8 cellular contexts compared by ENCODE assay signal in genomic region chr7:33895025-33895804, GRCh38. TPM values are rescaled to one million over a fixed set of nuclear protein-coding genes. Genes with fewer than 3 reads are reported as not detected.
DNase-seq lines count a peak whose midpoint lies in the region; ATAC-seq and TF ChIP-seq lines count a peak whose summit lies in the region.

No MANE protein-coding gene starts in this region.

- dilution Hi-C loops in IMR-90 (cut with HindIII; ENCODE audit: low sequenced_read_pairs, unreplicated experiment), result no loop called here

- H3K4me1 ChIP-seq in IMR-90 (ENCODE audit: control insufficient read depth, insufficient read depth, low read length) (no peaks in the 10 kb centered on the region), PC-3 (ENCODE audit: insufficient read depth, low read length) (peaks cover 11% of the 10 kb centered on the region; the same call in 1 of the 2 replicates), esophagus squamous epithelium (peaks cover 0 to 11% (median 0%) of the 10 kb centered on the region in 3 donors)

- BruUV-seq in IMR-90 (replicated peaks; lab: Mats Ljungman, UMichigan) (no TSS peak), PC-3 (replicated peaks; lab: Mats Ljungman, UMichigan) (no TSS peak)

- H3K18ac ChIP-seq in IMR-90 (ENCODE audit: low read depth, low read length), result no peak overlapping the region

- CTCF ChIA-PET in IMR-90 (lab: Yijun Ruan, JAX), result interaction anchor here (0.7 to 3.0 kb wide), 12 partner anchors 9 to 436 kb away, joined by 3 to 12 read pairs (median 4); no protein-coding TSS in a partner anchor
- CTCF ChIA-PET in PC-3 (lab: Charles Lee), result interaction anchor here (0.6 to 1.0 kb wide), 5 partner anchors 38 to 559 kb away, joined by 3 to 17 read pairs (median 3); no protein-coding TSS in a partner anchor

- H3K9me3 ChIP-seq in IMR-90 (ENCODE audit: control insufficient read depth, insufficient read depth, low read length), result no peaks in the 10 kb centered on the region
- no peaks in the 10 kb centered on the region for H3K9me3 ChIP-seq in PC-3 (ENCODE audit: low read length)
- H3K9me3 ChIP-seq in esophagus squamous epithelium, result no peaks in the 10 kb centered on the region

- H3F3A ChIP-seq in PC-3 (ENCODE audit: low read length, unreplicated experiment), result no peaks in the 10 kb centered on the region

- H4K8ac ChIP-seq in IMR-90 (ENCODE audit: low read depth in 2 of 2, low read length in 2 of 2), result peak overlapping the region in 1 of 2 experiments; percentile 50; a peak in 1 of 4 replicates

- H3K9me1 ChIP-seq in IMR-90 (ENCODE audit: insufficient read depth, low read length), result no peaks in the 10 kb centered on the region

- H3K9me3 Mint-ChIP-seq in activated T-cell treated with anti-CD3 and anti-CD28 coated beads, Interleukin-2, amount 50 U/mL, for 24 hours, result no peaks in the 10 kb centered on the region
- no peaks in the 10 kb centered on the region for H3K9me3 Mint-ChIP-seq in neural crest cell

- H2AK9ac ChIP-seq in IMR-90 (replicated peaks; ENCODE audit: low read depth, low read length, poor library complexity), result no peak overlapping the region

- H3K27me3 ChIP-seq in IMR-90 (ENCODE audit: control insufficient read depth, insufficient read depth, low read length) (peaks cover 13% of the 10 kb centered on the region), PC-3 (ENCODE audit: low read length) (0 out of 2 replicates have a peak, but pooled peaks cover 4% of the 10 kb centered on the region), esophagus squamous epithelium (peaks cover 0 to 11% (median 0%) of the 10 kb centered on the region in 4 donors)

- H2BK15ac ChIP-seq in IMR-90 (ENCODE audit: low read depth, low read length), result no peak overlapping the region

- 0 out of 2 replicates have a peak overlapping the region, but pooled peaks have one; percentile 29 for H3K14ac ChIP-seq in IMR-90 (replicated peaks; ENCODE audit: low read depth, low read length)

- peak overlapping the region; percentile 60; the same call in 1 of the 2 replicates for H2BK20ac ChIP-seq in IMR-90 (ENCODE audit: low read depth, low read length)

- no peak overlapping the region for H3K27ac ChIP-seq in IMR-90 (ENCODE audit: insufficient read depth, low read length)
- no peak overlapping the region for H3K27ac ChIP-seq in PC-3 (ENCODE audit: low read length)
- no peak overlapping the region for H3K27ac ChIP-seq in esophagus squamous epithelium

- TF ChIP-seq RAD21 in IMR-90 (IDR thresholded peaks at IDR 0.05; ENCODE audit: low read length), result peak; percentile 82

- H3K9ac ChIP-seq in IMR-90 (ENCODE audit: low read depth, low read length) (no peak overlapping the region), PC-3 (ENCODE audit: low read length) (no peak overlapping the region)

- in situ Hi-C loops in IMR-90 (cut with MboI; ENCODE audit: low sequenced_read_pairs), result loop anchor here (10.0 kb wide), 1 partner anchor 130 kb away; no protein-coding TSS in a partner anchor

- H3K27ac Mint-ChIP-seq in activated T-cell treated with anti-CD3 and anti-CD28 coated beads, Interleukin-2, amount 50 U/mL, for 24 hours, result no peak overlapping the region
- no peak overlapping the region for H3K27ac Mint-ChIP-seq in neural crest cell (ENCODE audit: unreplicated experiment)

- no peak overlapping the region for H3K56ac ChIP-seq in IMR-90 (ENCODE audit: extremely low read depth, insufficient read depth, low read length)

- H3K4me3 ChIP-seq in IMR-90 (ENCODE audit: insufficient read depth, low read depth, low read length) (no peak overlapping the region), PC-3 (ENCODE audit: low read length) (no peak overlapping the region), esophagus squamous epithelium (peak overlapping the region in 1 of 4 donors; percentile 17)

- TF ChIP-seq POLR2A in IMR-90 (IDR thresholded peaks at IDR 0.05; ENCODE audit: low read depth, low read length) (no peak), esophagus squamous epithelium (IDR thresholded peaks at IDR 0.05) (no peak)

- no peak overlapping the region; the same call in 1 of the 2 replicates for H3K4ac ChIP-seq in IMR-90 (ENCODE audit: low read depth, low read length)

- H3K27me3 Mint-ChIP-seq in activated T-cell treated with anti-CD3 and anti-CD28 coated beads, Interleukin-2, amount 50 U/mL, for 24 hours, result peaks cover 66% of the 10 kb centered on the region
- peaks cover 34% of the 10 kb centered on the region for H3K27me3 Mint-ChIP-seq in neural crest cell (ENCODE audit: low read depth)

- no peaks in the 10 kb centered on the region for H4K20me1 ChIP-seq in IMR-90 (ENCODE audit: insufficient read depth, low read length)
- no peaks in the 10 kb centered on the region for H4K20me1 ChIP-seq in PC-3 (ENCODE audit: low read length)

- peak; percentile 85 for TF ChIP-seq CTCF in IMR-90 (conservative IDR thresholded peaks at IDR 0.05; ENCODE audit: low read depth, low read length)
- peak; percentile 85 for TF ChIP-seq CTCF in PC-3 (conservative IDR thresholded peaks at IDR 0.05; ENCODE audit: low read depth, low read length)
- peak; percentile 60 to 89 (median 76) for TF ChIP-seq CTCF in esophagus squamous epithelium (IDR thresholded peaks at IDR 0.05)
- peak; percentile 88 for TF ChIP-seq CTCF in neural crest cell (conservative IDR thresholded peaks at IDR 0.05)

- no peaks in the 10 kb centered on the region for H3K9me2 ChIP-seq in PC-3 (replicated peaks; ENCODE audit: low read length)

- peak overlapping the region; percentile 1; the same call in 1 of the 2 replicates for H4K91ac ChIP-seq in IMR-90 (ENCODE audit: insufficient read depth, low read depth, low read length)

- DNase-seq in DMS153 treated with DMSO at 0.1 percent for 48 hours (lab: John Stamatoyannopoulos, UW; ENCODE audit: unreplicated experiment) (peak; percentile 94), IMR-90 (peak; percentile 75), PC-3 (peak; percentile 79), esophagus squamous epithelium (lab: John Stamatoyannopoulos, UW) (no peak), neural crest cell (ENCODE audit: low read depth, low spot score) (peak; percentile 94)
- DNase-seq in activated T-cell treated with anti-CD3 and anti-CD28 coated beads, Interleukin-2, amount 50 U/mL, for 24 hours, result peak; percentile 82
- DNase-seq in stimulated activated naive CD4-positive, alpha-beta T cell treated with Interleukin-2 at 50 U/mL for 16 hours (lab: John Stamatoyannopoulos, UW), result peak; percentile 50

- peak overlapping the region; percentile 36; the same call in 1 of the 2 replicates for H2BK120ac ChIP-seq in IMR-90 (ENCODE audit: low read depth, low read length)

- H2AFZ ChIP-seq in IMR-90 (replicated peaks; ENCODE audit: low read length, poor library complexity), result peak overlapping the region; percentile 77
- H2AFZ ChIP-seq in PC-3 (ENCODE audit: low read length), result peak overlapping the region; percentile 47

- WGBS in IMR-90 (ENCODE audit: extremely low coverage in 2 of 2, insufficient read length in 1 of 2), 2 experiments, result 0% methylated on average over 1 of the region's 17 CpGs; no CpG with 5 or more reads in 1 of the 2 experiments
- 13 to 20% methylated on average over 11 to 16 of the region's 17 CpGs for WGBS in esophagus squamous epithelium, 2 donors

- H2AK5ac ChIP-seq in IMR-90 (ENCODE audit: low read depth, low read length), result no peak overlapping the region

- H3K4me2 ChIP-seq in IMR-90 (ENCODE audit: low read depth, low read length) (no peak overlapping the region), PC-3 (ENCODE audit: low read length) (peak overlapping the region; percentile 13; the same call in 1 of the 2 replicates)

- H3K4me3 Mint-ChIP-seq in activated T-cell treated with anti-CD3 and anti-CD28 coated beads, Interleukin-2, amount 50 U/mL, for 24 hours, result no peak overlapping the region
- H3K4me3 Mint-ChIP-seq in neural crest cell, result no peak overlapping the region

- no peak overlapping the region for H4K5ac ChIP-seq in IMR-90 (ENCODE audit: low read depth, low read length)

- no peak overlapping the region for H3K23ac ChIP-seq in IMR-90 (ENCODE audit: low read depth, low read length)

- intact Hi-C loops in IMR-90 (cut with micrococcal nuclease) (no loop called here), PC-3 (cut with micrococcal nuclease) (loop anchor here (1.0 kb wide), 2 partner anchors 138 to 710 kb away; no protein-coding TSS in a partner anchor), esophagus squamous epithelium (cut with DNase I) (no loop called here)

- no peaks in the 10 kb centered on the region for H3K79me1 ChIP-seq in IMR-90 (ENCODE audit: low read depth in 1 of 2, low read length in 2 of 2)

- ATAC-seq in GM21528 (IDR thresholded peaks at IDR 0.05; ENCODE audit: low FRiP score, unreplicated experiment), result peak; percentile 99
- peak; percentile 100 for ATAC-seq in IMR-90 (ENCODE audit: low read depth)
- peak; percentile 97 for ATAC-seq in PC-3

- H3K36me3 ChIP-seq in IMR-90 (ENCODE audit: control insufficient read depth, insufficient read depth, low read length), result no peaks in the 10 kb centered on the region
- no peaks in the 10 kb centered on the region for H3K36me3 ChIP-seq in PC-3 (ENCODE audit: low read depth, low read length)
- H3K36me3 ChIP-seq in esophagus squamous epithelium, result no peaks in the 10 kb centered on the region

- peaks cover 5% of the 10 kb centered on the region for H3K4me1 Mint-ChIP-seq in activated T-cell treated with anti-CD3 and anti-CD28 coated beads, Interleukin-2, amount 50 U/mL, for 24 hours (ENCODE audit: low read depth)
- H3K4me1 Mint-ChIP-seq in neural crest cell, result no peaks in the 10 kb centered on the region

- POLR2A ChIA-PET in IMR-90 (lab: Charles Lee; ENCODE audit: unreplicated experiment), result interaction anchor here (0.5 kb wide), 1 partner anchor 1003 kb away, joined by 4 read pairs; no protein-coding TSS in a partner anchor
- POLR2A ChIA-PET in PC-3 (lab: Charles Lee; ENCODE audit: unreplicated experiment), result no interaction called here

- no peaks in the 10 kb centered on the region for H3K36me3 Mint-ChIP-seq in activated T-cell treated with anti-CD3 and anti-CD28 coated beads, Interleukin-2, amount 50 U/mL, for 24 hours (ENCODE audit: low read depth)
- no peaks in the 10 kb centered on the region for H3K36me3 Mint-ChIP-seq in neural crest cell (ENCODE audit: low read depth)

- H3K79me2 ChIP-seq in PC-3 (ENCODE audit: low read length), result no peaks in the 10 kb centered on the region

- H2BK5ac ChIP-seq in IMR-90 (ENCODE audit: low read depth, low read length, poor library complexity, severe bottlenecking), result no peak overlapping the region

TF ChIP-seq in IMR-90, 13 proteins besides CTCF, POLR2A, EP300 and RAD21 (continues in another document):
- no peak for TF ChIP-seq USF2 (IDR thresholded peaks at IDR 0.05; ENCODE audit: low read depth, low read length)

RNA-seq across cellular contexts. Expression of gene BMPER, which starts 10.1 kb away (rescaled TPM):
- 7.5 and 7.9 TPM in 2 replicates for total RNA-seq in IMR-90 (2012; rRNA removed)
- 4.6 and 6.2 TPM in 2 replicates for polyA plus RNA-seq in IMR-90 (2012; rRNA removed)
- 4.7 and 5.8 TPM in 2 replicates for polyA plus RNA-seq in IMR-90 (2012; cell fraction: cytosol; rRNA removed)
- 6.5 and 7.8 TPM in 2 replicates for polyA plus RNA-seq in IMR-90 (2012; cell fraction: nucleus; rRNA removed; ENCODE audit: low replicate concordance)
- total RNA-seq in PC-3 (2014; rRNA removed), result 0.06 and 0.11 TPM in 2 replicates
- under 1 TPM; 0.11 to 0.76 (median 0.34) TPM for total RNA-seq in esophagus squamous epithelium
- total RNA-seq in neural crest cell, result not detected in 2 replicates
